9 cellular contexts compared by ENCODE assay signal in the genomic region with DNA sequence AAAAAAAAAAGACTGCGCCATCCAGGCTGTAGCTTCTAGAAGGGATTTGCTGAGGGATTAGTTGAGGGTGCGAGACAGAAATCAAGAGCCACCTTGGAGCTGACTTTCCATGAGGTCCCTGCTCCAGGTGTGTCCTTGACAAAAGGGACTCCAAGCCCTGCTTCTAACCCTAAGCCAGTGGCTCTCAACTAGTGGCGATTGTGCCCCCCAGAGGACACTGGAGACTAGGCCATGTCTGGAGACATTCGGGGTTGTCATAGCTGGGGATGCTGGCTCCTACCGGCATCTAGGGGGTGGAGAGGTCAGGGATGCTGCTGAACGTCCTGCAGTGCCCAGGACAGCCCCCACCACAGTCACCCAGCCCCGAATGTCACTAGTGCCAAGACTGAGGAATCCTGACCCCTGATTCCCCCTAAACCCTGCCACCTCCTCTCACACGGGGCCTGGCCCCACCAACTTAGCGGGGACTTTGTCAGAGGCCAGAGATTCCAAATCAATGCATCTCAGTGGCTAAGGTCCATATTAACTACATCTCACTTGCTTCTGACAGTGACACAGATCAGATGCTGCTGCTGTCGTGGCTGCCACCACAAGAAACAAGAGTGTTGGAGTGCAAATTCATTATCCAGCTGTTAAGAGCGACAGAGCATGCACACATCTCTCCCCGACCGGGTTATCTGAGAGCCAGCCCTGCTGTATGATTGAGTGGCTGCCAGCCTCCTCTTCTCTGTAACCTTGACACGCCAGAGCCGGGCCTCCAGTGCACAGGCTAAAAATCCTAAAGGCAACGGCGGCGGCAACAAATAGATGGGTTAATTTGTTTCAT. TPM values are rescaled to one million over a fixed set of nuclear protein-coding genes. Genes with fewer than 3 reads are reported as not detected.
A peak's percentile ranks its signal among the peaks of the same experiment; 100 is the strongest.
DNase-seq lines count a peak whose midpoint lies in the region; ATAC-seq, FAIRE-seq and TF ChIP-seq lines count a peak whose summit lies in the region.
"Had no signal": no experiment of that assay in that cellular context is flagged by ENCODE, and none has a peak within 500 bp of the region (broad histone marks: within the 10 kb centered on the region; RNA-seq: fewer than 3 reads in every experiment).

No MANE protein-coding gene starts in this region.

- intact Hi-C loops in pancreas (cut with DNase I), result no loop called here

- ATAC-seq in pancreas (peak; percentile 83 to 91 (median 86)), GM18520 (IDR thresholded peaks at IDR 0.05; ENCODE audit: unreplicated experiment) (no peak), GM18858 (IDR thresholded peaks at IDR 0.05; ENCODE audit: unreplicated experiment) (no peak)

- H3K4me1 ChIP-seq in pancreas, result peaks cover 13 to 36% (median 32%) of the 10 kb centered on the region in 3 donors

- H3K9me3 ChIP-seq in pancreas, result no peaks in the 10 kb centered on the region
- H3K9me3 ChIP-seq: thoracic aorta had no signal

- WGBS in pancreas, 2 donors, result 23 to 24% methylated on average over 18 of the region's 18 CpGs

- H3K27me3 ChIP-seq in bronchial epithelial cell (ENCODE audit: control insufficient read depth, insufficient read depth, low read length), result peaks cover 17% of the 10 kb centered on the region
- no peaks in the 10 kb centered on the region for H3K27me3 ChIP-seq in pancreas

- DNase-seq in SIG-M5 treated with dmso at 0.1 percent for 504 hours (lab: John Stamatoyannopoulos, UW; ENCODE audit: unreplicated experiment) (peak; percentile 50), SIG-M5 (lab: John Stamatoyannopoulos, UW) (no peak), NCI-H2196 (lab: John Stamatoyannopoulos, UW; ENCODE audit: unreplicated experiment) (peak; percentile 73), bronchial epithelial cell (ENCODE audit: low read depth) (no peak), pancreas (peak in 5 of 6 donors; percentile 58 to 68 (median 67)), SKM-1 (lab: John Stamatoyannopoulos, UW; ENCODE audit: unreplicated experiment) (no peak)

- peak; percentile 9 for TF ChIP-seq CTCF in bronchial epithelial cell (IDR thresholded peaks at IDR 0.05; ENCODE audit: insufficient read depth, low read length, severe bottlenecking)
- no peak for TF ChIP-seq CTCF in pancreas (IDR thresholded peaks at IDR 0.05)

- H3K4me3 ChIP-seq in bronchial epithelial cell (ENCODE audit: low read depth, low read length) (no peak overlapping the region), pancreas (peak overlapping the region in 1 of 4 donors; percentile 8)
- H3K4me3 ChIP-seq: thoracic aorta had no signal

- no peaks in the 10 kb centered on the region for H3K36me3 ChIP-seq in bronchial epithelial cell (ENCODE audit: control insufficient read depth, insufficient read depth, low read length)
- H3K36me3 ChIP-seq in pancreas, result no peaks in the 10 kb centered on the region
- H3K36me3 ChIP-seq: thoracic aorta had no signal

- FAIRE-seq in bronchial epithelial cell (lab: Jason Lieb, UNC) (no peak), pancreas (lab: Jason Lieb, UNC) (no peak)

- H3K27ac ChIP-seq in pancreas, result peak overlapping the region; percentile 36 to 57 (median 52)
- H3K27ac ChIP-seq: thoracic aorta had no signal

RNA-seq across cellular contexts. Expression of a gene that starts 40.4 kb away (rescaled TPM):
- total RNA-seq in bronchial epithelial cell, result 27.8 and 29.7 TPM in 2 replicates
- 10 to 100 TPM in 4 of 6 donors, 1 to 10 TPM in 2; 7.9 to 21.9 (median 11.7) TPM for total RNA-seq in pancreas
- 1 to 10 TPM; 7.5 to 8.4 TPM for polyA plus RNA-seq in pancreas

RNA-seq across cellular contexts. Expression of a gene that starts 40.6 kb away (rescaled TPM):
- total RNA-seq in bronchial epithelial cell (0.26 TPM in 2 replicates), pancreas (1 to 10 TPM in 4 of 6 donors, under 1 TPM in 2; 0.51 to 1.8 (median 1.2) TPM)
- polyA plus RNA-seq in pancreas, result 1 to 10 TPM; 1.6 to 2.6 TPM

Comparison
In these comparisons a context has a peak if more than half of its experiments do, and no peak if none do; other contexts are left out.
1. DNase-seq: peak in SIG-M5 treated with dmso at 0.1 percent for 504 hours (single experiment), NCI-H2196 (single experiment) and pancreas (5 of 6); none in SIG-M5 (single experiment), bronchial epithelial cell (single experiment) and SKM-1 (single experiment).
2. ATAC-seq: peak in pancreas (4 of 4); none in GM18520 (single experiment) and GM18858 (single experiment).